In genomic region chr19:45881909-45882528, GRCh38 we compare ENCODE assay signal across 1 cellular context.
TF ChIP-seq lines count a peak whose summit lies in the region.

No MANE protein-coding gene starts in this region.

TF ChIP-seq in HepG2, 621 proteins besides CTCF, POLR2A, EP300 and RAD21 (continued from another document and continues in another):
- TF ChIP-seq, protein P1, sequence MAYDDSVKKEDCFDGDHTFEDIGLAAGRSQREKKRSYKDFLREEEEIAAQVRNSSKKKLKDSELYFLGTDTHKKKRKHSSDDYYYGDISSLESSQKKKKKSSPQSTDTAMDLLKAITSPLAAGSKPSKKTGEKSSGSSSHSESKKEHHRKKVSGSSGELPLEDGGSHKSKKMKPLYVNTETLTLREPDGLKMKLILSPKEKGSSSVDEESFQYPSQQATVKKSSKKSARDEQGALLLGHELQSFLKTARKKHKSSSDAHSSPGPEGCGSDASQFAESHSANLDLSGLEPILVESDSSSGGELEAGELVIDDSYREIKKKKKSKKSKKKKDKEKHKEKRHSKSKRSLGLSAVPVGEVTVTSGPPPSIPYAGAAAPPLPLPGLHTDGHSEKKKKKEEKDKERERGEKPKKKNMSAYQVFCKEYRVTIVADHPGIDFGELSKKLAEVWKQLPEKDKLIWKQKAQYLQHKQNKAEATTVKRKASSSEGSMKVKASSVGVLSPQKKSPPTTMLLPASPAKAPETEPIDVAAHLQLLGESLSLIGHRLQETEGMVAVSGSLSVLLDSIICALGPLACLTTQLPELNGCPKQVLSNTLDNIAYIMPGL (CRISPR knock-in tag; IDR thresholded peaks at IDR 0.05; ENCODE audit: borderline replicate concordance in 1 of 2, low read depth in 1 of 2) = peak in 1 of 2 experiments; percentile 4; a peak in 2 of 4 replicates
- no peak for TF ChIP-seq ZNF615 (CRISPR knock-in tag; IDR thresholded peaks at IDR 0.05; ENCODE audit: borderline replicate concordance)
- peak; percentile 91 for TF ChIP-seq SAP130 (CRISPR knock-in tag; IDR thresholded peaks at IDR 0.05; ENCODE audit: low read depth)
- no peak for TF ChIP-seq ZNF768 (CRISPR knock-in tag; IDR thresholded peaks at IDR 0.05)
- TF ChIP-seq KDM5B (CRISPR knock-in tag; IDR thresholded peaks at IDR 0.05; ENCODE audit: borderline replicate concordance) = no peak; the same call in 1 of the 2 replicates
- peak; percentile 64 for TF ChIP-seq ARID5B (CRISPR knock-in tag; IDR thresholded peaks at IDR 0.05)
- peak; percentile 90; the same call in 1 of the 2 replicates for TF ChIP-seq ZNF792 (CRISPR knock-in tag; IDR thresholded peaks at IDR 0.05)
- TF ChIP-seq RARG (CRISPR knock-in tag; IDR thresholded peaks at IDR 0.05; ENCODE audit: low read depth) = peak; percentile 43; the same call in 1 of the 2 replicates
- TF ChIP-seq SRY (CRISPR knock-in tag; IDR thresholded peaks at IDR 0.05) = no peak
- TF ChIP-seq, protein P2, sequence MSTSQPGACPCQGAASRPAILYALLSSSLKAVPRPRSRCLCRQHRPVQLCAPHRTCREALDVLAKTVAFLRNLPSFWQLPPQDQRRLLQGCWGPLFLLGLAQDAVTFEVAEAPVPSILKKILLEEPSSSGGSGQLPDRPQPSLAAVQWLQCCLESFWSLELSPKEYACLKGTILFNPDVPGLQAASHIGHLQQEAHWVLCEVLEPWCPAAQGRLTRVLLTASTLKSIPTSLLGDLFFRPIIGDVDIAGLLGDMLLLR (CRISPR knock-in tag; IDR thresholded peaks at IDR 0.05) = no peak
- TF ChIP-seq KLF11 (CRISPR knock-in tag; IDR thresholded peaks at IDR 0.05) = no peak
- TF ChIP-seq SSRP1 (CRISPR knock-in tag; IDR thresholded peaks at IDR 0.05) = no peak
- no peak for TF ChIP-seq TRAFD1 (CRISPR knock-in tag; IDR thresholded peaks at IDR 0.05; ENCODE audit: borderline replicate concordance)
- TF ChIP-seq NFIB (CRISPR knock-in tag; IDR thresholded peaks at IDR 0.05; ENCODE audit: borderline replicate concordance) = no peak
- TF ChIP-seq ZBTB26 (CRISPR knock-in tag; IDR thresholded peaks at IDR 0.05; ENCODE audit: borderline replicate concordance) = peak; percentile 77; the same call in 1 of the 2 replicates
- TF ChIP-seq ZNF549 (CRISPR knock-in tag; IDR thresholded peaks at IDR 0.05) = no peak
- TF ChIP-seq, protein P3, sequence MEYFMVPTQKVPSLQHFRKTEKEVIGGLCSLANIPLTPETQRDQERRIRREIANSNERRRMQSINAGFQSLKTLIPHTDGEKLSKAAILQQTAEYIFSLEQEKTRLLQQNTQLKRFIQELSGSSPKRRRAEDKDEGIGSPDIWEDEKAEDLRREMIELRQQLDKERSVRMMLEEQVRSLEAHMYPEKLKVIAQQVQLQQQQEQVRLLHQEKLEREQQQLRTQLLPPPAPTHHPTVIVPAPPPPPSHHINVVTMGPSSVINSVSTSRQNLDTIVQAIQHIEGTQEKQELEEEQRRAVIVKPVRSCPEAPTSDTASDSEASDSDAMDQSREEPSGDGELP (IDR thresholded peaks at IDR 0.05; ENCODE audit: borderline replicate concordance, low read depth) = peak; percentile 100
- no peak for TF ChIP-seq EED (CRISPR knock-in tag; IDR thresholded peaks at IDR 0.05)
- no peak for TF ChIP-seq ATAD3A (CRISPR knock-in tag; IDR thresholded peaks at IDR 0.05)
- no peak for TF ChIP-seq ZBTB40 (IDR thresholded peaks at IDR 0.05)
- no peak for TF ChIP-seq ZBTB40 (CRISPR knock-in tag; IDR thresholded peaks at IDR 0.05)
- TF ChIP-seq ZKSCAN5 (CRISPR knock-in tag; IDR thresholded peaks at IDR 0.05) = no peak
- TF ChIP-seq IKZF4 (CRISPR knock-in tag; IDR thresholded peaks at IDR 0.05; ENCODE audit: borderline replicate concordance, low read depth, not compliant biosample characterization) = no peak
- TF ChIP-seq, protein P4, sequence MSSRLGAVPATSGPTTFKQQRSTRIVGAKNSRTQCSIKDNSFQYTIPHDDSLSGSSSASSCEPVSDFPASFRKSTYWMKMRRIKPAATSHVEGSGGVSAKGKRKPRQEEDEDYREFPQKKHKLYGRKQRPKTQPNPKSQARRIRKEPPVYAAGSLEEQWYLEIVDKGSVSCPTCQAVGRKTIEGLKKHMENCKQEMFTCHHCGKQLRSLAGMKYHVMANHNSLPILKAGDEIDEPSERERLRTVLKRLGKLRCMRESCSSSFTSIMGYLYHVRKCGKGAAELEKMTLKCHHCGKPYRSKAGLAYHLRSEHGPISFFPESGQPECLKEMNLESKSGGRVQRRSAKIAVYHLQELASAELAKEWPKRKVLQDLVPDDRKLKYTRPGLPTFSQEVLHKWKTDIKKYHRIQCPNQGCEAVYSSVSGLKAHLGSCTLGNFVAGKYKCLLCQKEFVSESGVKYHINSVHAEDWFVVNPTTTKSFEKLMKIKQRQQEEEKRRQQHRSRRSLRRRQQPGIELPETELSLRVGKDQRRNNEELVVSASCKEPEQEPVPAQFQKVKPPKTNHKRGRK (CRISPR knock-in tag; IDR thresholded peaks at IDR 0.05) = no peak
- TF ChIP-seq MTA3 (CRISPR knock-in tag; IDR thresholded peaks at IDR 0.05) = no peak
- TF ChIP-seq ZNF263 (CRISPR knock-in tag; IDR thresholded peaks at IDR 0.05) = no peak
- no peak for TF ChIP-seq ZNF850 (CRISPR knock-in tag; conservative IDR thresholded peaks at IDR 0.05)
- TF ChIP-seq ZBTB4 (CRISPR knock-in tag; IDR thresholded peaks at IDR 0.05; ENCODE audit: borderline replicate concordance) = no peak
- TF ChIP-seq BRD4 (CRISPR knock-in tag; IDR thresholded peaks at IDR 0.05) = no peak; the same call in 1 of the 2 replicates
- TF ChIP-seq NCOR1 (IDR thresholded peaks at IDR 0.05; ENCODE audit: borderline replicate concordance, low read length) = peak; percentile 32; the same call in 1 of the 2 replicates
- no peak for TF ChIP-seq BORCS8-MEF2B (CRISPR knock-in tag; IDR thresholded peaks at IDR 0.05)
- no peak; the same call in 1 of the 2 replicates for TF ChIP-seq ZNF737 (CRISPR knock-in tag; IDR thresholded peaks at IDR 0.05; ENCODE audit: borderline replicate concordance)
